ENCODE assay signal across 8 cellular contexts in genomic region chr1:228500901-228501871, GRCh38. TPM values are rescaled to one million over a fixed set of nuclear protein-coding genes. Genes with fewer than 3 reads are reported as not detected.
DNase-seq lines count a peak whose midpoint lies in the region; ATAC-seq and TF ChIP-seq lines count a peak whose summit lies in the region.

No MANE protein-coding gene starts in this region.

- H3K27ac ChIP-seq in muscle layer of colon (ENCODE audit: low read depth, low read length) = no peak overlapping the region

- H3K9ac ChIP-seq in muscle layer of colon (ENCODE audit: low read length) = no peak overlapping the region

- H3K36me3 ChIP-seq in muscle layer of colon (ENCODE audit: insufficient read depth, low read length) = no peaks in the 10 kb centered on the region

- H3K27me3 ChIP-seq in muscle layer of colon (ENCODE audit: control insufficient read depth in 1 of 2, insufficient read depth in 2 of 2, low read length in 2 of 2) = no peaks in the 10 kb centered on the region

- DNase-seq in DMS 273 (lab: John Stamatoyannopoulos, UW; ENCODE audit: unreplicated experiment) = peak; percentile 91
- peak; percentile 77 for DNase-seq in HT1080 (ENCODE audit: low read depth)
- DNase-seq in NOMO-1 treated with dmso at 0.1 percent for 144 hours (lab: John Stamatoyannopoulos, UW; ENCODE audit: unreplicated experiment) = peak; percentile 71
- DNase-seq in activated CD8-positive, alpha-beta memory T cell treated with anti-CD3 and anti-CD28 coated beads for 48 hours (ENCODE audit: low read depth in 2 of 3, low spot score in 2 of 3) = peak; percentile 73 to 77 (median 74)
- peak; percentile 76 for DNase-seq in endothelial cell (ENCODE audit: low spot score)
- DNase-seq in stimulated activated CD8-positive, alpha-beta memory T cell treated with anti-CD3 and anti-CD28 coated beads, Interleukin-4, amount 100 ng/mL, for 48 hours = peak; percentile 93

- H3K9me3 ChIP-seq in muscle layer of colon (ENCODE audit: low read length) = no peaks in the 10 kb centered on the region

- H3K4me3 Mint-ChIP-seq in endothelial cell (ENCODE audit: unreplicated experiment) = no peak overlapping the region

- peak; percentile 93 for ATAC-seq in GM21423 (IDR thresholded peaks at IDR 0.05; ENCODE audit: unreplicated experiment)

- no peaks in the 10 kb centered on the region for H3K36me3 Mint-ChIP-seq in endothelial cell (ENCODE audit: low read depth, unreplicated experiment)

- peaks cover 4% of the 10 kb centered on the region for H3K27me3 Mint-ChIP-seq in endothelial cell (ENCODE audit: unreplicated experiment)

- no peak overlapping the region for H3K27ac Mint-ChIP-seq in endothelial cell (ENCODE audit: unreplicated experiment)

- no peaks in the 10 kb centered on the region for H3K4me1 Mint-ChIP-seq in endothelial cell (ENCODE audit: unreplicated experiment)

- TF ChIP-seq CTCF in endothelial cell (IDR thresholded peaks at IDR 0.05; ENCODE audit: unreplicated experiment) = peak; percentile 83

- no peaks in the 10 kb centered on the region for H3K9me3 Mint-ChIP-seq in endothelial cell (ENCODE audit: unreplicated experiment)

- peaks cover 6% of the 10 kb centered on the region for H3K4me1 ChIP-seq in muscle layer of colon (ENCODE audit: insufficient read depth, low read length)

- peak overlapping the region; percentile 18 to 30 for H3K4me3 ChIP-seq in muscle layer of colon (ENCODE audit: low read depth in 1 of 2, low read length in 2 of 2)

RNA-seq across cellular contexts. Expression of gene RNF187, which starts 14.0 kb away (rescaled TPM):
- 55.6 and 56.5 TPM in 2 replicates for total RNA-seq in HT1080 (2014; rRNA removed; shearing (Covaris generic))
- 55.0 and 57.5 TPM in 2 replicates for polyA plus RNA-seq in HT1080 (2015; cell fraction: cytosol; rRNA removed)
- 24.8 and 28.7 TPM in 2 replicates for polyA plus RNA-seq in HT1080 (2015; cell fraction: nucleus; rRNA removed)
- total RNA-seq in endothelial cell (ENCODE audit: unreplicated experiment) = 153 TPM
